16 cellular contexts compared by ENCODE assay signal in genomic region chr6:130908188-130908587, GRCh38.
A peak's percentile ranks its signal among the peaks of the same experiment; 100 is the strongest.
DNase-seq lines count a peak whose midpoint lies in the region; ATAC-seq and FAIRE-seq lines count a peak whose summit lies in the region.
"Had no signal": no experiment of that assay in that cellular context is flagged by ENCODE, and none has a peak within 500 bp of the region (broad histone marks: within the 10 kb centered on the region; RNA-seq: fewer than 3 reads in every experiment).

No MANE protein-coding gene starts in this region.

- H3K4me1 ChIP-seq in small intestine (ENCODE audit: control insufficient read depth in 2 of 2, insufficient read depth in 1 of 2, low read depth in 1 of 2, low read length in 1 of 2) = peaks cover 3 to 9% of the 10 kb centered on the region in 2 donors

- H3K9me3 ChIP-seq in small intestine (ENCODE audit: control insufficient read depth, low read depth) = no peaks in the 10 kb centered on the region

- H3K27ac ChIP-seq in small intestine (ENCODE audit: low read depth in 1 of 2, low read length in 1 of 2) = peak overlapping the region in 1 of 2 donors; percentile 30
- H3K27ac ChIP-seq: foreskin keratinocyte had no signal

- no peaks in the 10 kb centered on the region for H3K36me3 ChIP-seq in small intestine (ENCODE audit: control insufficient read depth in 2 of 2, insufficient read depth in 2 of 2, low read length in 2 of 2)

- no peak overlapping the region for H3K4me3 ChIP-seq in small intestine (ENCODE audit: low read depth in 1 of 2, low read length in 2 of 2)

- DNase-seq in small intestine (peak; percentile 17), hepatic stellate cell (ENCODE audit: low spot score) (no peak), NCI-H526 treated with DMSO at 0.1 percent for 48 hours (lab: John Stamatoyannopoulos, UW) (no peak), HT-29 (ENCODE audit: low spot score) (no peak)
- DNase-seq: activated CD8-positive, alpha-beta memory T cell treated with anti-CD3 and anti-CD28 coated beads, Interleukin-2, amount 10 ng/mL, durations not matched to agents 7 days and 5 days; activated naive CD4-positive, alpha-beta T cell treated with anti-CD3 and anti-CD28 coated beads for 36 hours; C1 segment of cervical spinal cord; DMS79; effector CD4-positive, alpha-beta T cell; foreskin keratinocyte; right cardiac atrium; stimulated activated CD4-positive, alpha-beta T cell treated with anti-CD3 and anti-CD28 coated beads, Interleukin-2, amount 100 ng/mL, for 48 hours had no signal

- ATAC-seq in GM19043 (IDR thresholded peaks at IDR 0.05; ENCODE audit: low read depth, unreplicated experiment) (peak; percentile 58), HG02588 (IDR thresholded peaks at IDR 0.05; ENCODE audit: unreplicated experiment) (peak; percentile 75), HG03432 (IDR thresholded peaks at IDR 0.05; ENCODE audit: unreplicated experiment) (peak; percentile 77)
- ATAC-seq: activated CD8-positive, alpha-beta memory T cell treated with anti-CD3 and anti-CD28 coated beads, Interleukin-2, amount 10 ng/mL, durations not matched to agents 7 days and 5 days; foreskin keratinocyte; right cardiac atrium; SK-N-SH treated with all-trans-retinoic acid at 6 μM for 48 hours had no signal

- no peaks in the 10 kb centered on the region for H3K27me3 ChIP-seq in small intestine (ENCODE audit: control insufficient read depth in 2 of 2, insufficient read depth in 2 of 2, low read length in 2 of 2)
- H3K27me3 ChIP-seq: foreskin keratinocyte had no signal

- no peak for FAIRE-seq in small intestine (lab: Jason Lieb, UNC)
